ENCODE assay signal across 9 cellular contexts in genomic region chr15:76185716-76186115, GRCh38.
DNase-seq lines count a peak whose midpoint lies in the region; ATAC-seq, FAIRE-seq and TF ChIP-seq lines count a peak whose summit lies in the region.
"Had no signal": no experiment of that assay in that cellular context is flagged by ENCODE, and none has a peak within 500 bp of the region (broad histone marks: within the 10 kb centered on the region; RNA-seq: fewer than 3 reads in every experiment).

No MANE protein-coding gene starts in this region.

- H3K4me3 ChIP-seq in Loucy (ENCODE audit: low read length, poor library complexity, severe bottlenecking) (no peak overlapping the region), keratinocyte (ENCODE audit: control insufficient read depth in 2 of 3, extremely low read depth in 1 of 3, insufficient read depth in 2 of 3, low read depth in 1 of 3, low read length in 3 of 3) (no peak overlapping the region), vagina (no peak overlapping the region)

- no peak overlapping the region for H3K27ac Mint-ChIP-seq in activated naive CD8-positive, alpha-beta T cell treated with anti-CD3 and anti-CD28 coated beads, Interleukin-2, amount 10 ng/mL, durations not matched to agents 7 days and 5 days
- no peak overlapping the region for H3K27ac Mint-ChIP-seq in activated naive CD8-positive, alpha-beta T cell treated with anti-CD3 and anti-CD28 coated beads for 36 hours

- no peak for TF ChIP-seq POLR2A in vagina (IDR thresholded peaks at IDR 0.05)

- DNase-seq in activated naive CD8-positive, alpha-beta T cell treated with anti-CD3 and anti-CD28 coated beads, Interleukin-2, amount 10 ng/mL, durations not matched to agents 7 days and 5 days = no peak
- DNase-seq in activated naive CD8-positive, alpha-beta T cell treated with anti-CD3 and anti-CD28 coated beads for 36 hours = no peak
- peak; percentile 37 for DNase-seq in UCSD-AML1 (lab: John Stamatoyannopoulos, UW; ENCODE audit: unreplicated experiment)
- no peak for DNase-seq in keratinocyte (ENCODE audit: low read depth, low spot score)
- no peak for DNase-seq in vagina (ENCODE audit: extremely low spot score in 2 of 2)

- peak; percentile 59 for FAIRE-seq in keratinocyte (lab: Jason Lieb, UNC)
- FAIRE-seq: endometrium had no signal

- H3K4me2 ChIP-seq in Loucy (ENCODE audit: low read depth, low read length, poor library complexity, severe bottlenecking) (no peak overlapping the region), keratinocyte (ENCODE audit: control insufficient read depth, extremely low read depth, insufficient read depth, low read depth, low read length) (no peak overlapping the region)

- dilution Hi-C loops in keratinocyte (cut with MboI; ENCODE audit: extremely low pct_ligation_motif_present, low sequenced_read_pairs) = no loop called here

- intact Hi-C loops in vagina (cut with DNase I) = no loop called here

- H2AFZ ChIP-seq in Loucy (ENCODE audit: low read length) (no peak overlapping the region), keratinocyte (ENCODE audit: control insufficient read depth, low read length) (peak overlapping the region; percentile 64)

- H3K27me3 ChIP-seq in Loucy (ENCODE audit: insufficient read depth, low read length, poor library complexity, severe bottlenecking) (no peaks in the 10 kb centered on the region), keratinocyte (ENCODE audit: control insufficient read depth, extremely low read depth, insufficient read depth, low read length) (peaks cover 5% of the 10 kb centered on the region), vagina (no peaks in the 10 kb centered on the region)

- peaks cover 8% of the 10 kb centered on the region for H3K4me1 Mint-ChIP-seq in activated naive CD8-positive, alpha-beta T cell treated with anti-CD3 and anti-CD28 coated beads, Interleukin-2, amount 10 ng/mL, durations not matched to agents 7 days and 5 days
- peaks cover 9% of the 10 kb centered on the region for H3K4me1 Mint-ChIP-seq in activated naive CD8-positive, alpha-beta T cell treated with anti-CD3 and anti-CD28 coated beads for 36 hours

- H3K27ac ChIP-seq in keratinocyte (ENCODE audit: control insufficient read depth, insufficient read depth, low read length) = no peak overlapping the region
- no peak overlapping the region for H3K27ac ChIP-seq in vagina

- H3K36me3 Mint-ChIP-seq in activated naive CD8-positive, alpha-beta T cell treated with anti-CD3 and anti-CD28 coated beads, Interleukin-2, amount 10 ng/mL, durations not matched to agents 7 days and 5 days = no peaks in the 10 kb centered on the region
- no peaks in the 10 kb centered on the region for H3K36me3 Mint-ChIP-seq in activated naive CD8-positive, alpha-beta T cell treated with anti-CD3 and anti-CD28 coated beads for 36 hours

- H3K4me1 ChIP-seq in Loucy (ENCODE audit: insufficient read depth, low read length, poor library complexity, severe bottlenecking) (no peaks in the 10 kb centered on the region), keratinocyte (ENCODE audit: control insufficient read depth, extremely low read depth, insufficient read depth, low read length) (peaks cover 10% of the 10 kb centered on the region), vagina (peaks cover 19% of the 10 kb centered on the region)

- no peak overlapping the region for H3K9ac ChIP-seq in Loucy (ENCODE audit: low read depth, low read length, poor library complexity, severe bottlenecking)
- H3K9ac ChIP-seq in keratinocyte (ENCODE audit: control insufficient read depth, extremely low read depth, insufficient read depth, low read length) = no peak overlapping the region

- peak; percentile 69 for TF ChIP-seq CTCF in Loucy (conservative IDR thresholded peaks at IDR 0.05; ENCODE audit: low read length)
- TF ChIP-seq CTCF in keratinocyte (optimal IDR thresholded peaks at IDR 0.05 in 1 of 3, IDR thresholded peaks at IDR 0.05 in 1 of 3, conservative IDR thresholded peaks at IDR 0.05 in 1 of 3; ENCODE audit: extremely low read depth in 1 of 3, insufficient read depth in 2 of 3, low read length in 3 of 3) = peak; percentile 75 to 85 (median 81)
- TF ChIP-seq CTCF in vagina (IDR thresholded peaks at IDR 0.05) = peak in 1 of 3 experiments; percentile 10

- H3F3A ChIP-seq in Loucy (ENCODE audit: low read depth) = no peaks in the 10 kb centered on the region

- H3K9me3 Mint-ChIP-seq in activated naive CD8-positive, alpha-beta T cell treated with anti-CD3 and anti-CD28 coated beads, Interleukin-2, amount 10 ng/mL, durations not matched to agents 7 days and 5 days = no peaks in the 10 kb centered on the region
- H3K9me3 Mint-ChIP-seq in activated naive CD8-positive, alpha-beta T cell treated with anti-CD3 and anti-CD28 coated beads for 36 hours = no peaks in the 10 kb centered on the region

- no peaks in the 10 kb centered on the region for H3K9me1 ChIP-seq in keratinocyte (ENCODE audit: control insufficient read depth, extremely low read depth, insufficient read depth, low read length)

- peak; percentile 41 for ATAC-seq in activated naive CD8-positive, alpha-beta T cell treated with anti-CD3 and anti-CD28 coated beads, Interleukin-2, amount 10 ng/mL, durations not matched to agents 7 days and 5 days (ENCODE audit: low read depth)
- ATAC-seq in GM21825 (IDR thresholded peaks at IDR 0.05; ENCODE audit: unreplicated experiment) (no peak), HG03565 (IDR thresholded peaks at IDR 0.05; ENCODE audit: unreplicated experiment) (no peak)

- H3K27me3 Mint-ChIP-seq in activated naive CD8-positive, alpha-beta T cell treated with anti-CD3 and anti-CD28 coated beads, Interleukin-2, amount 10 ng/mL, durations not matched to agents 7 days and 5 days = peaks cover 36% of the 10 kb centered on the region
- peaks cover 70% of the 10 kb centered on the region for H3K27me3 Mint-ChIP-seq in activated naive CD8-positive, alpha-beta T cell treated with anti-CD3 and anti-CD28 coated beads for 36 hours

- H3K79me2 ChIP-seq in Loucy (ENCODE audit: insufficient read depth, low read length) = no peaks in the 10 kb centered on the region
- H3K79me2 ChIP-seq in keratinocyte (ENCODE audit: control insufficient read depth, insufficient read depth, low read length) = no peaks in the 10 kb centered on the region

- H3K36me3 ChIP-seq in Loucy (ENCODE audit: insufficient read depth, low read length) = no peaks in the 10 kb centered on the region
- H3K36me3 ChIP-seq in keratinocyte (ENCODE audit: control insufficient read depth in 2 of 2, extremely low read depth in 1 of 2, insufficient read depth in 2 of 2, low read length in 2 of 2) = no peaks in the 10 kb centered on the region
- no peaks in the 10 kb centered on the region for H3K36me3 ChIP-seq in vagina

- no peaks in the 10 kb centered on the region for H3K9me3 ChIP-seq in Loucy (ENCODE audit: insufficient read depth, low read depth, low read length)
- H3K9me3 ChIP-seq in keratinocyte (ENCODE audit: control insufficient read depth, low read depth, low read length) = no peaks in the 10 kb centered on the region
- no peaks in the 10 kb centered on the region for H3K9me3 ChIP-seq in vagina

- H4K20me1 ChIP-seq in Loucy (ENCODE audit: insufficient read depth, low read length, poor library complexity, severe bottlenecking) = no peaks in the 10 kb centered on the region
- H4K20me1 ChIP-seq in keratinocyte (ENCODE audit: control insufficient read depth, extremely low read depth, insufficient read depth, low read length) = no peaks in the 10 kb centered on the region

- no peaks in the 10 kb centered on the region for H3K9me2 ChIP-seq in Loucy (replicated peaks; ENCODE audit: low read depth, low read length)

- H3K4me3 Mint-ChIP-seq in activated naive CD8-positive, alpha-beta T cell treated with anti-CD3 and anti-CD28 coated beads, Interleukin-2, amount 10 ng/mL, durations not matched to agents 7 days and 5 days = no peak overlapping the region
- H3K4me3 Mint-ChIP-seq in activated naive CD8-positive, alpha-beta T cell treated with anti-CD3 and anti-CD28 coated beads for 36 hours = no peak overlapping the region

- POLR2A ChIA-PET in activated naive CD8-positive, alpha-beta T cell treated with anti-CD3 and anti-CD28 coated beads, Interleukin-2, amount 10 ng/mL, durations not matched to agents 7 days and 5 days (lab: Charles Lee) = no interaction called here
